ENCODE assay signal across 12 cellular contexts in genomic region chr21:26961704-26962103, GRCh38. TPM values are rescaled to one million over a fixed set of nuclear protein-coding genes. Genes with fewer than 3 reads are reported as not detected.
DNase-seq lines count a peak whose midpoint lies in the region; ATAC-seq, FAIRE-seq and TF ChIP-seq lines count a peak whose summit lies in the region.
"Had no signal": no experiment of that assay in that cellular context is flagged by ENCODE, and none has a peak within 500 bp of the region (broad histone marks: within the 10 kb centered on the region; RNA-seq: fewer than 3 reads in every experiment).

No MANE protein-coding gene starts in this region.

- no peak overlapping the region for H3K4me3 Mint-ChIP-seq in activated naive CD4-positive, alpha-beta T cell treated with anti-CD3 and anti-CD28 coated beads, Interleukin-2, amount 10 ng/mL, durations not matched to agents 7 days and 5 days
- H3K4me3 Mint-ChIP-seq: activated CD4-positive, alpha-beta memory T cell treated with anti-CD3 and anti-CD28 coated beads for 36 hours had no signal

- H3K79me1 ChIP-seq in mesendoderm (ENCODE audit: low read length): no peaks in the 10 kb centered on the region

- no peak overlapping the region for H3K9ac ChIP-seq in Karpas-422 (ENCODE audit: low read length)
- no peak overlapping the region for H3K9ac ChIP-seq in K562 (ENCODE audit: insufficient read depth in 1 of 2, low read depth in 2 of 2, low read length in 2 of 2)
- H3K9ac ChIP-seq in mesendoderm (ENCODE audit: low read length): no peak overlapping the region

- H2BK15ac ChIP-seq in mesendoderm (replicated peaks; ENCODE audit: low read depth): no peak overlapping the region

- H3K9me3 Mint-ChIP-seq in activated naive CD4-positive, alpha-beta T cell treated with anti-CD3 and anti-CD28 coated beads, Interleukin-2, amount 10 ng/mL, durations not matched to agents 7 days and 5 days: no peaks in the 10 kb centered on the region
- H3K9me3 Mint-ChIP-seq: activated CD4-positive, alpha-beta memory T cell treated with anti-CD3 and anti-CD28 coated beads for 36 hours had no signal

- H3K27ac Mint-ChIP-seq in activated naive CD4-positive, alpha-beta T cell treated with anti-CD3 and anti-CD28 coated beads, Interleukin-2, amount 10 ng/mL, durations not matched to agents 7 days and 5 days: no peak overlapping the region
- H3K27ac Mint-ChIP-seq: activated CD4-positive, alpha-beta memory T cell treated with anti-CD3 and anti-CD28 coated beads for 36 hours had no signal

- no peak for TF ChIP-seq EP300 in K562 (IDR thresholded peaks at IDR 0.05; ENCODE audit: low read length)

- FAIRE-seq in K562 (lab: Jason Lieb, UNC): no peak
- FAIRE-seq in GM12892 (lab: Jason Lieb, UNC): no peak
- FAIRE-seq: G401.6 had no signal

- H3K36me3 Mint-ChIP-seq in activated naive CD4-positive, alpha-beta T cell treated with anti-CD3 and anti-CD28 coated beads, Interleukin-2, amount 10 ng/mL, durations not matched to agents 7 days and 5 days: no peaks in the 10 kb centered on the region
- H3K36me3 Mint-ChIP-seq: activated CD4-positive, alpha-beta memory T cell treated with anti-CD3 and anti-CD28 coated beads for 36 hours had no signal

- no peaks in the 10 kb centered on the region for H3K27me3 ChIP-seq in Karpas-422 (ENCODE audit: low read length)
- no peaks in the 10 kb centered on the region for H3K27me3 ChIP-seq in K562 (ENCODE audit: control insufficient read depth in 2 of 2, insufficient read depth in 2 of 2, low read length in 2 of 2)
- no peaks in the 10 kb centered on the region for H3K27me3 ChIP-seq in mesendoderm (ENCODE audit: insufficient read depth, low read length, poor library complexity)
- H3K27me3 ChIP-seq: testis had no signal

- H3K9me3 ChIP-seq in Karpas-422 (ENCODE audit: low read length) (peaks cover 20% of the 10 kb centered on the region), K562 (replicated peaks; ENCODE audit: control insufficient read depth, insufficient read depth, low read depth, low read length) (no peaks in the 10 kb centered on the region; the same call in 1 of the 2 replicates)
- H3K9me3 ChIP-seq: gastroesophageal sphincter, testis had no signal

- H3K79me2 ChIP-seq in Karpas-422 (ENCODE audit: low read length) (no peaks in the 10 kb centered on the region), K562 (ENCODE audit: control insufficient read depth, insufficient read depth, low read length) (no peaks in the 10 kb centered on the region), mesendoderm (ENCODE audit: control insufficient read depth, insufficient read depth, low read length) (no peaks in the 10 kb centered on the region)

- no peak overlapping the region for H4K8ac ChIP-seq in mesendoderm (ENCODE audit: low read depth, low read length)

- H4K5ac ChIP-seq in mesendoderm (ENCODE audit: low read length): no peak overlapping the region

- WGBS in K562 (ENCODE audit: insufficient coverage, low coverage, missing lambda C conversion rate): 2% methylated on average over 4 of the region's 4 CpGs
- WGBS in mesendoderm (ENCODE audit: extremely low coverage, insufficient coverage, low lambda C conversion rate): no CpG with 5 or more reads among the region's 4 CpGs

- intact Hi-C loops in K562 (cut with micrococcal nuclease): no loop called here

- CTCF ChIA-PET in K562 (lab: Yijun Ruan, JAX; ENCODE audit: low intra/inter-chr PET ratio): no interaction called here
- CTCF ChIA-PET in activated naive CD4-positive, alpha-beta T cell treated with anti-CD3 and anti-CD28 coated beads, Interleukin-2, amount 10 ng/mL, durations not matched to agents 7 days and 5 days (lab: Charles Lee): interaction anchor here (0.8 kb wide), 1 partner anchor 1784 kb away, joined by 4 read pairs; no protein-coding TSS in a partner anchor

- H3K36me3 ChIP-seq in Karpas-422 (ENCODE audit: insufficient read depth, low read length) (no peaks in the 10 kb centered on the region), K562 (ENCODE audit: control insufficient read depth, insufficient read depth, low read length) (no peaks in the 10 kb centered on the region), mesendoderm (ENCODE audit: control insufficient read depth, insufficient read depth, low read length) (no peaks in the 10 kb centered on the region)
- H3K36me3 ChIP-seq: gastroesophageal sphincter had no signal

- H3K4me2 ChIP-seq in Karpas-422 (ENCODE audit: low read depth, low read length, poor library complexity, severe bottlenecking) (no peak overlapping the region), K562 (ENCODE audit: insufficient read depth, low read length) (no peak overlapping the region), mesendoderm (ENCODE audit: low read length) (no peak overlapping the region)

- DNase-seq in Daoy (ENCODE audit: low read depth) (peak; percentile 18), Karpas-422 (peak; percentile 41), K562 (ENCODE audit: extremely low read depth in 1 of 4, low spot score in 3 of 4) (peak in 3 of 4 experiments; percentile 2 to 36 (median 25)), mesendoderm (peak; percentile 73), GM12892 (ENCODE audit: insufficient read length) (no peak)
- no peak for DNase-seq in activated naive CD4-positive, alpha-beta T cell treated with anti-CD3 and anti-CD28 coated beads, Interleukin-2, amount 10 ng/mL, durations not matched to agents 7 days and 5 days
- DNase-seq: activated CD4-positive, alpha-beta memory T cell treated with anti-CD3 and anti-CD28 coated beads for 36 hours; testis had no signal

- H2BK5ac ChIP-seq in mesendoderm (ENCODE audit: low read length): no peak overlapping the region

- no peak overlapping the region for H3K4me3 ChIP-seq in Karpas-422 (ENCODE audit: low read length)
- no peak overlapping the region for H3K4me3 ChIP-seq in K562
- H3K4me3 ChIP-seq in mesendoderm (ENCODE audit: low read length): no peak overlapping the region
- H3K4me3 ChIP-seq: testis had no signal

- H2AFZ ChIP-seq in Karpas-422 (ENCODE audit: low read length) (no peak overlapping the region), K562 (ENCODE audit: low read depth, low read length) (no peak overlapping the region)

- H3K27ac ChIP-seq in Karpas-422 (ENCODE audit: low read length): no peak overlapping the region
- H3K27ac ChIP-seq in K562 (ENCODE audit: extremely low read depth, low read depth, low read length): no peak overlapping the region
- H3K27ac ChIP-seq in mesendoderm (ENCODE audit: low read depth, low read length): no peak overlapping the region
- H3K27ac ChIP-seq: testis had no signal

- peaks cover 24% of the 10 kb centered on the region for H3K27me3 Mint-ChIP-seq in activated naive CD4-positive, alpha-beta T cell treated with anti-CD3 and anti-CD28 coated beads, Interleukin-2, amount 10 ng/mL, durations not matched to agents 7 days and 5 days

- H3K56ac ChIP-seq in mesendoderm (ENCODE audit: low read length): no peak overlapping the region

- no TSS peak for BruUV-seq in K562 (replicated peaks; lab: Mats Ljungman, UMichigan)

- H3K4me1 ChIP-seq in Karpas-422 (ENCODE audit: low read length) (no peaks in the 10 kb centered on the region), K562 (replicated peaks in 1 of 2; ENCODE audit: control insufficient read depth in 2 of 2, insufficient read depth in 2 of 2, low read length in 2 of 2) (no peaks in the 10 kb centered on the region; a peak in 2 of 5 replicates), mesendoderm (ENCODE audit: control insufficient read depth, low read depth, low read length) (no peaks in the 10 kb centered on the region)

- no peak for TF ChIP-seq RAD21 in K562 (CRISPR knock-in tag; conservative IDR thresholded peaks at IDR 0.05 in 1 of 2, IDR thresholded peaks at IDR 0.05 in 1 of 2)

- ATAC-seq in K562 (no peak), GM21515 (IDR thresholded peaks at IDR 0.05; ENCODE audit: unreplicated experiment) (no peak), HG03025 (IDR thresholded peaks at IDR 0.05; ENCODE audit: low FRiP score, unreplicated experiment) (no peak)
- ATAC-seq: gastroesophageal sphincter had no signal

- POLR2A ChIA-PET in K562 (lab: Yijun Ruan, JAX): no interaction called here

- H2BK120ac ChIP-seq in mesendoderm (ENCODE audit: low read depth, low read length): no peak overlapping the region

- no peak overlapping the region for H3K18ac ChIP-seq in mesendoderm (ENCODE audit: low read length)

- H3K9me2 ChIP-seq in Karpas-422 (replicated peaks; ENCODE audit: insufficient read depth, low read length): no peaks in the 10 kb centered on the region

- H4K20me1 ChIP-seq in Karpas-422 (ENCODE audit: insufficient read depth, low read depth, low read length): no peaks in the 10 kb centered on the region
- H4K20me1 ChIP-seq in K562 (replicated peaks; ENCODE audit: control insufficient read depth, insufficient read depth, low read length): no peaks in the 10 kb centered on the region

- H3K4ac ChIP-seq in mesendoderm (ENCODE audit: low read depth, low read length): no peak overlapping the region

- H3K23ac ChIP-seq in mesendoderm (ENCODE audit: low read length): no peak overlapping the region

- no peak overlapping the region for H2AK5ac ChIP-seq in mesendoderm (ENCODE audit: low read length)

- TF ChIP-seq POLR2A in K562 (conservative IDR thresholded peaks at IDR 0.05) (no peak), GM12892 (IDR thresholded peaks at IDR 0.05; ENCODE audit: low read depth, low read length) (no peak)

- H3K9me1 ChIP-seq in K562 (ENCODE audit: control insufficient read depth, insufficient read depth, low read length): no peaks in the 10 kb centered on the region

- in situ Hi-C loops in K562 (cut with MboI): no loop called here

- 0 out of 6 replicates have a peak, but pooled peaks of 1 of the 3 experiments have one; percentile 10 for TF ChIP-seq CTCF in K562 (IDR thresholded peaks at IDR 0.05 in 2 of 3, conservative IDR thresholded peaks at IDR 0.05 in 1 of 3; ENCODE audit: insufficient read depth in 2 of 3, low read depth in 1 of 3, low read length in 3 of 3)

- no peaks in the 10 kb centered on the region for H3K4me1 Mint-ChIP-seq in activated naive CD4-positive, alpha-beta T cell treated with anti-CD3 and anti-CD28 coated beads, Interleukin-2, amount 10 ng/mL, durations not matched to agents 7 days and 5 days

RNA-seq across cellular contexts. Expression of gene ADAMTS5, which starts 5.2 kb away (rescaled TPM):
- total RNA-seq in Daoy (2014; rRNA removed; shearing (Covaris generic)): 2.4 and 3.1 TPM in 2 replicates
- not detected in 2 replicates for total RNA-seq in Karpas-422 (2014; rRNA removed; shearing (Covaris generic); ENCODE audit: low replicate concordance)
- not detected in 2 replicates for total RNA-seq in K562 (2011; cell fraction: chromatin; rRNA removed; ENCODE audit: low replicate concordance)
- not detected in 2 replicates for total RNA-seq in K562 (2011; cell fraction: nucleolus; rRNA removed)
- total RNA-seq in K562 (2011; cell fraction: nucleoplasm; rRNA removed): not detected in 2 replicates
- total RNA-seq in K562 (2014; rRNA removed): not detected in 2 replicates
- not detected in 2 replicates for total RNA-seq in K562 (2014; rRNA removed; fragmentation: Illumina TruSeq; extraction: Trizol)
- not detected in 2 replicates for total RNA-seq in K562 (2015; rRNA removed; fragmentation: Illumina TruSeq; extraction: Trizol)
- total RNA-seq in K562 (2021): 0.02 TPM in 1 of 2 replicates, not detected in the other
- not detected in 2 replicates for polyA plus RNA-seq in K562 (2011; rRNA removed)
- polyA plus RNA-seq in K562 (2011; cell fraction: cytosol; rRNA removed): not detected in 2 replicates
- not detected in 2 replicates for polyA plus RNA-seq in K562 (2011; cell fraction: nucleus; rRNA removed)
- polyA plus RNA-seq in K562 (2012): not detected in 2 replicates
- polyA plus RNA-seq in K562 (2014; fragmentation: Illumina TruSeq; extraction: Trizol): not detected in 2 replicates
- polyA plus RNA-seq in K562 (2014; fragmentation: Nextera tagmentation; extraction: Ambion mirVana): not detected
- not detected in 2 replicates for polyA plus RNA-seq in K562 (2014; rRNA removed)
- not detected in 2 replicates for polyA minus RNA-seq in K562 (2011; rRNA and poly(A)+ RNA removed)
- polyA minus RNA-seq in K562 (2011; cell fraction: cytosol; rRNA and poly(A)+ RNA removed): 0.27 TPM in 1 of 2 replicates, not detected in the other
- polyA minus RNA-seq in K562 (2011; cell fraction: nucleus; rRNA and poly(A)+ RNA removed): not detected in 2 replicates
- 2.4 TPM for polyA plus RNA-seq in mesendoderm (2013, experiment 1 of 2)
- polyA plus RNA-seq in mesendoderm (2013, experiment 2 of 2): 2.4 TPM
- not detected for polyA plus RNA-seq in GM12892 (2012; ENCODE audit: missing spikeins)
- total RNA-seq: activated CD4-positive, alpha-beta memory T cell treated with anti-CD3 and anti-CD28 coated beads for 36 hours had no signal

Comparison
In these comparisons a context has a peak if more than half of its experiments do, and no peak if none do; other contexts are left out.
1. DNase-seq: peak in Daoy (single experiment), Karpas-422 (single experiment), K562 (3 of 4) and mesendoderm (single experiment); none in activated naive CD4-positive, alpha-beta T cell treated with anti-CD3 and anti-CD28 coated beads, Interleukin-2, amount 10 ng/mL, durations not matched to agents 7 days and 5 days (single experiment) and GM12892 (single experiment).